In genomic region chr19:5345895-5346386, GRCh38 we compare ENCODE assay signal across 9 cellular contexts. TPM values are rescaled to one million over a fixed set of nuclear protein-coding genes. Genes with fewer than 3 reads are reported as not detected.
A peak's percentile ranks its signal among the peaks of the same experiment; 100 is the strongest.
DNase-seq lines count a peak whose midpoint lies in the region; ATAC-seq and TF ChIP-seq lines count a peak whose summit lies in the region.
"Had no signal": no experiment of that assay in that cellular context is flagged by ENCODE, and none has a peak within 500 bp of the region (broad histone marks: within the 10 kb centered on the region; RNA-seq: fewer than 3 reads in every experiment).

No MANE protein-coding gene starts in this region.

- 10 to 13% (median 12%) methylated on average over 6 of the region's 6 CpGs for WGBS in ovary, 3 donors

- no peaks in the 10 kb centered on the region for H3K27me3 ChIP-seq in breast epithelium
- H3K27me3 ChIP-seq in ovary: no peaks in the 10 kb centered on the region

- H3K4me3 Mint-ChIP-seq in MCF 10A (ENCODE audit: unreplicated experiment): no peak overlapping the region

- ATAC-seq in SK-N-SH treated with all-trans-retinoic acid at 6 μM for 48 hours: peak; percentile 39; the same call in 1 of the 3 replicates
- peak; percentile 58 for ATAC-seq in stimulated activated naive CD8-positive, alpha-beta T cell treated with anti-CD3 and anti-CD28 coated beads, Interleukin-15, Interleukin-2, amounts not matched to agents 100 U/mL and 50 U/mL, for 24 hours
- no peak for ATAC-seq in GM21717 (IDR thresholded peaks at IDR 0.05; ENCODE audit: unreplicated experiment)

- peak overlapping the region; percentile 46 for H3K27ac Mint-ChIP-seq in MCF 10A (ENCODE audit: low read depth, unreplicated experiment)

- peaks cover 32% of the 10 kb centered on the region for H3K27me3 Mint-ChIP-seq in MCF 10A (ENCODE audit: insufficient read depth, unreplicated experiment)

- TF ChIP-seq POLR2A in breast epithelium (IDR thresholded peaks at IDR 0.05) (no peak), ovary (IDR thresholded peaks at IDR 0.05) (no peak)

- no peaks in the 10 kb centered on the region for H3K9me3 ChIP-seq in breast epithelium
- no peaks in the 10 kb centered on the region for H3K9me3 ChIP-seq in ovary

- intact Hi-C loops in MCF 10A (cut with micrococcal nuclease) (no loop called here), breast epithelium (cut with DNase I; ENCODE audit: low total_unique reads) (no loop called here), ovary (cut with DNase I) (no loop called here)

- DNase-seq in MCF 10A (ENCODE audit: unreplicated experiment) (peak; percentile 85), breast epithelium (ENCODE audit: low spot score in 2 of 2) (no peak), fibroblast of peridontal ligament (ENCODE audit: extremely low read depth) (peak; percentile 15), T-helper 9 cell (no peak), ovary (no peak)
- no peak for DNase-seq in stimulated activated naive CD8-positive, alpha-beta T cell treated with anti-CD3 and anti-CD28 coated beads, Interleukin-15, Interleukin-2, amounts not matched to agents 100 U/mL and 50 U/mL, for 24 hours
- DNase-seq: activated effector memory CD4-positive, alpha-beta T cell treated with Interleukin-2 at 50 U/mL for 16 hours had no signal

- peaks cover 8% of the 10 kb centered on the region for H3K9me3 Mint-ChIP-seq in MCF 10A (ENCODE audit: unreplicated experiment)

- POLR2A ChIA-PET in MCF 10A (lab: Yijun Ruan, JAX): interaction anchor here (0.7 kb wide), 2 partner anchors 36 to 444 kb away, joined by 3 read pairs; no protein-coding TSS in a partner anchor

- no peak overlapping the region for H3K27ac ChIP-seq in breast epithelium
- H3K27ac ChIP-seq in ovary: no peak overlapping the region

- CTCF ChIA-PET in MCF 10A (lab: Yijun Ruan, JAX): no interaction called here

- no peak for TF ChIP-seq EP300 in ovary (IDR thresholded peaks at IDR 0.05)

- no peaks in the 10 kb centered on the region for H3K36me3 ChIP-seq in breast epithelium
- H3K36me3 ChIP-seq in ovary: no peaks in the 10 kb centered on the region

- H3K4me1 ChIP-seq in breast epithelium (no peaks in the 10 kb centered on the region), ovary (ENCODE audit: insufficient read depth) (no peaks in the 10 kb centered on the region)

- H3K36me3 Mint-ChIP-seq in MCF 10A (ENCODE audit: insufficient read depth, unreplicated experiment): peaks cover 5% of the 10 kb centered on the region

- peaks cover 11% of the 10 kb centered on the region for H3K4me1 Mint-ChIP-seq in MCF 10A (ENCODE audit: insufficient read depth, unreplicated experiment)

- no peak for TF ChIP-seq CTCF in MCF 10A (IDR thresholded peaks at IDR 0.05; ENCODE audit: unreplicated experiment)
- no peak for TF ChIP-seq CTCF in breast epithelium (IDR thresholded peaks at IDR 0.05)
- no peak for TF ChIP-seq CTCF in ovary (IDR thresholded peaks at IDR 0.05)

- BruUV-seq in MCF 10A (replicated peaks; lab: Mats Ljungman, UMichigan): no TSS peak

- H3K4me3 ChIP-seq in breast epithelium (no peak overlapping the region), ovary (no peak overlapping the region)

TF ChIP-seq in SK-N-SH treated with all-trans-retinoic acid at 6 μM for 48 hours, 23 proteins besides CTCF, POLR2A, EP300 and RAD21:
- no peak for TF ChIP-seq TSHZ2 (CRISPR knock-in tag; IDR thresholded peaks at IDR 0.05)
- no peak for TF ChIP-seq ESRRG (CRISPR knock-in tag; IDR thresholded peaks at IDR 0.05)
- TF ChIP-seq RARB (CRISPR knock-in tag; IDR thresholded peaks at IDR 0.05): no peak

RNA-seq across cellular contexts. Expression of gene PTPRS, which starts 5.3 kb away (rescaled TPM):
- total RNA-seq in MCF 10A (2022): 15.0 and 27.1 TPM in 2 replicates
- total RNA-seq in breast epithelium: 100 to 1,000 TPM; 111 to 603 (median 114) TPM
- total RNA-seq in ovary: 100 to 1,000 TPM; 137 to 196 (median 170) TPM
- polyA plus RNA-seq in ovary: 10 to 100 TPM; 12.3 to 37.4 TPM

Comparison
In these comparisons a context has a peak if more than half of its experiments do, and no peak if none do; other contexts are left out.
1. DNase-seq: peak in MCF 10A (single experiment) and fibroblast of peridontal ligament (single experiment); none in breast epithelium (0 of 2), stimulated activated naive CD8-positive, alpha-beta T cell treated with anti-CD3 and anti-CD28 coated beads, Interleukin-15, Interleukin-2, amounts not matched to agents 100 U/mL and 50 U/mL, for 24 hours (single experiment), T-helper 9 cell (single experiment) and ovary (0 of 5).